In the genomic region with DNA sequence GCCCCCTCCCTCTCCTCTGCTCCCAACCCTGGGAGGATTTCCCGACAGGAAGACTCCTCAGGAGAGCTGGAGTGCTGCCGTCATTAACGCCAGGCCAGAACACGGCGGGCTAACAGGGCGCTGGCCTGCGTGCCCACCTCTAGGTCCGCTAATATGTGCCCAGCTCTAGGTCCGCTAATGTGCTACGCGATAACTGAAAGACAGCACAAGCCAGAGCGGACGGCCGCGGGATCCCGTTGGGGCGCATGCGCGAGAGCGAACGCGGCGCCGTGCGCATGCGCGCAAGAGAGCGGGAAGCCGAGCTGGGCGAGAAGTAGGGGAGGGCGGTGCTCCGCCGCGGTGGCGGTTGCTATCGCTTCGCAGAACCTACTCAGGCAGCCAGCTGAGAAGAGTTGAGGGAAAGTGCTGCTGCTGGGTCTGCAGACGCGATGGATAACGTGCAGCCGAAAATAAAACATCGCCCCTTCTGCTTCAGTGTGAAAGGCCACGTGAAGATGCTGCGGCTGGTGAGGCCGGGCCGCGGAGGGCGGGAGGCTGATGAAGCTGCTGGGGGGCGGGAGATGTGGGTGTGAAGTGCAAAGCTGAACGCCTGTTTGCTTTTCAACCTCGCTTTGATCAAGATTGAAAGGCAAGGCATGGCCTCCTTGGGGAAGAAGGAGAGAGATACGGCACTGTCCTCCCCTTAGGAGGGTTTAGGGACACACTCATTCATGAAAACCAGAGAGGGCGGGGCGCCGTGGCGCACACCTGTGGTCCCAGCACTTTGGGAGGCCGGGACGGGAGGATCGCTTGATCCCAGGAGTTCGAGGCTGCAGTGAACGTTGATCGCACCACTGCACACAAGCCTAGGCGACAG, we compare ENCODE assay signal across 8 cellular contexts. TPM values are rescaled to one million over a fixed set of nuclear protein-coding genes. Genes with fewer than 3 reads are reported as not detected.
DNase-seq lines count a peak whose midpoint lies in the region; ATAC-seq, FAIRE-seq and TF ChIP-seq lines count a peak whose summit lies in the region.

A gene with protein sequence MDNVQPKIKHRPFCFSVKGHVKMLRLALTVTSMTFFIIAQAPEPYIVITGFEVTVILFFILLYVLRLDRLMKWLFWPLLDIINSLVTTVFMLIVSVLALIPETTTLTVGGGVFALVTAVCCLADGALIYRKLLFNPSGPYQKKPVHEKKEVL (plus strand): TSS at position 289 of the 856 bp plus-strand sequence. CDS start 140 bp downstream, at position 429.

- H3K56ac ChIP-seq in H1 (replicated peaks; ENCODE audit: insufficient read length, low read depth, low read length), result no peak within 1 kb of the TSS
- peak within 1 kb of the TSS; percentile 95 for H3K56ac ChIP-seq in mesendoderm (ENCODE audit: low read length)

- no peaks in the 10 kb centered on the region for H4K20me1 ChIP-seq in H1 (replicated peaks in 1 of 2; ENCODE audit: control insufficient read depth in 1 of 2, insufficient read depth in 2 of 2, low read length in 2 of 2)

- peak within 1 kb of the TSS in 3 of 4 experiments; percentile 34 to 76 (median 56); a peak in 5 of 7 replicates for H3K9ac ChIP-seq in H1 (replicated peaks in 1 of 4; ENCODE audit: extremely low read depth in 1 of 4, low read depth in 3 of 4, low read length in 3 of 4)
- H3K9ac ChIP-seq in mesendoderm (ENCODE audit: low read length), result peak within 1 kb of the TSS; percentile 81

- CTCF ChIA-PET in H1 (lab: Charles Lee; ENCODE audit: partially characterized antibody), result interaction anchor here (0.8 to 4.2 kb wide), 11 partner anchors 9 to 146 kb away, joined by 3 to 22 read pairs (median 4); a partner anchor contains a TSS

- peak within 1 kb of the TSS; percentile 81 for H3K4ac ChIP-seq in H1 (replicated peaks; ENCODE audit: insufficient read length, low read depth, low read length)
- H3K4ac ChIP-seq in mesendoderm (ENCODE audit: low read depth, low read length), result no peak within 1 kb of the TSS

- peak within 1 kb of the TSS; percentile 93; the same call in 1 of the 2 replicates for H2BK20ac ChIP-seq in H1 (ENCODE audit: low read length)

- DNase-seq in CMK (ENCODE audit: low read depth), result peak; percentile 77
- peak; percentile 98 for DNase-seq in HTR-8/SVneo (ENCODE audit: insufficient read length, low spot score)
- peak; percentile 94 for DNase-seq in NOMO-1 treated with dmso at 0.1 percent for 144 hours (lab: John Stamatoyannopoulos, UW; ENCODE audit: unreplicated experiment)
- peak; percentile 82 to 92 (median 91) for DNase-seq in activated CD8-positive, alpha-beta memory T cell treated with anti-CD3 and anti-CD28 coated beads for 48 hours (ENCODE audit: low read depth in 2 of 3, low spot score in 2 of 3)
- peak; percentile 73 to 95 for DNase-seq in H1 (ENCODE audit: low read depth in 1 of 2, low spot score in 2 of 2)
- peak; percentile 90 for DNase-seq in mesendoderm
- peak; percentile 82 for DNase-seq in stimulated activated CD8-positive, alpha-beta memory T cell treated with anti-CD3 and anti-CD28 coated beads, Interleukin-12 subunit alpha, Interleukin-12 subunit beta, amount 100 ng/mL, for 24 hours (ENCODE audit: extremely low read depth)

- H2AFZ ChIP-seq in H1 (ENCODE audit: low read length), result peak within 1 kb of the TSS; percentile 93

- no peaks in the 10 kb centered on the region for H3K79me2 ChIP-seq in H1 (ENCODE audit: control insufficient read depth in 1 of 2, insufficient read depth in 2 of 2, low read length in 2 of 2)
- H3K79me2 ChIP-seq in mesendoderm (ENCODE audit: control insufficient read depth, insufficient read depth, low read length), result no peaks in the 10 kb centered on the region

- H2BK15ac ChIP-seq in H1 (ENCODE audit: low read length), result peak within 1 kb of the TSS; percentile 83; the same call in 1 of the 2 replicates
- no peak within 1 kb of the TSS for H2BK15ac ChIP-seq in mesendoderm (replicated peaks; ENCODE audit: low read depth)

- no peak within 1 kb of the TSS for H2BK120ac ChIP-seq in H1 (replicated peaks; ENCODE audit: low read depth, low read length)
- H2BK120ac ChIP-seq in mesendoderm (ENCODE audit: low read depth, low read length), result no peak within 1 kb of the TSS

- no peak for TF ChIP-seq EP300 in H1 (IDR thresholded peaks at IDR 0.05; ENCODE audit: borderline replicate concordance in 1 of 2, low read depth in 2 of 2, low read length in 2 of 2)

- H3K14ac ChIP-seq in H1 (ENCODE audit: insufficient read length), result no peak within 1 kb of the TSS

- H4K8ac ChIP-seq in H1 (ENCODE audit: extremely low read depth, insufficient read depth, low read length) (peak within 1 kb of the TSS; percentile 64; the same call in 1 of the 2 replicates), mesendoderm (ENCODE audit: low read depth, low read length) (peak within 1 kb of the TSS; percentile 66)

- peaks cover 0 to 4% of the 10 kb centered on the region in 2 experiments; a peak in 1 of 4 replicates for H3K9me3 ChIP-seq in H1 (ENCODE audit: insufficient read depth in 2 of 2, low read depth in 1 of 2, low read length in 1 of 2)

- peak within 1 kb of the TSS; percentile 32 for H4K5ac ChIP-seq in H1 (ENCODE audit: insufficient read length, low read depth, low read length)
- H4K5ac ChIP-seq in mesendoderm (ENCODE audit: low read length), result no peak within 1 kb of the TSS

- H2BK12ac ChIP-seq in H1 (ENCODE audit: low read depth, low read length), result peak within 1 kb of the TSS; percentile 95

- H3K23ac ChIP-seq in H1 (ENCODE audit: insufficient read length) (no peak within 1 kb of the TSS), mesendoderm (ENCODE audit: low read length) (no peak within 1 kb of the TSS)

- no peak for TF ChIP-seq CTCF in H1 (IDR thresholded peaks at IDR 0.05; ENCODE audit: control extremely low read depth in 1 of 3, insufficient read depth in 1 of 3, low read depth in 1 of 3, low read length in 3 of 3)

- H3K79me1 ChIP-seq in H1 (ENCODE audit: low read depth, low read length) (no peaks in the 10 kb centered on the region; the same call in 1 of the 2 replicates), mesendoderm (ENCODE audit: low read length) (no peaks in the 10 kb centered on the region)

- peak within 1 kb of the TSS; percentile 71 to 91 for H3K4me2 ChIP-seq in H1 (ENCODE audit: insufficient read depth in 1 of 2, low read depth in 2 of 2, low read length in 2 of 2)
- H3K4me2 ChIP-seq in mesendoderm (ENCODE audit: low read length), result peak within 1 kb of the TSS; percentile 77

- TF ChIP-seq RAD21 in H1 (IDR thresholded peaks at IDR 0.05 in 1 of 2, conservative IDR thresholded peaks at IDR 0.05 in 1 of 2; ENCODE audit: low read depth in 2 of 2, low read length in 2 of 2), result no peak

- FAIRE-seq in HTR-8/SVneo (lab: Jason Lieb, UNC) (peak; percentile 92), H1 (lab: Jason Lieb, UNC) (no peak)

- H3K4me1 ChIP-seq in H1 (replicated peaks in 1 of 4; ENCODE audit: control insufficient read depth in 3 of 4, insufficient read depth in 4 of 4, low read length in 3 of 4) (peaks cover 0 to 12% (median 9%) of the 10 kb centered on the region in 4 experiments; a peak in 5 of 7 replicates), mesendoderm (ENCODE audit: control insufficient read depth, low read depth, low read length) (no peaks in the 10 kb centered on the region)

- H2AK5ac ChIP-seq in H1 (ENCODE audit: low read depth, low read length), result no peak within 1 kb of the TSS
- H2AK5ac ChIP-seq in mesendoderm (ENCODE audit: low read length), result no peak within 1 kb of the TSS

- WGBS in H1 (ENCODE audit: extremely low coverage in 1 of 2, insufficient coverage in 1 of 2, insufficient read length in 1 of 2, insufficient replicate concordance in 2 of 2, low coverage in 1 of 2, low lambda C conversion rate in 2 of 2, missing lambda C conversion rate in 1 of 2), 2 experiments, result 28% methylated on average over 60 of the region's 63 CpGs; no CpG with 5 or more reads in 1 of the 2 experiments
- WGBS in mesendoderm (ENCODE audit: extremely low coverage, insufficient coverage, low lambda C conversion rate), result no CpG with 5 or more reads among the region's 63 CpGs

- H3K23me2 ChIP-seq in H1 (ENCODE audit: low read depth, low read length), result peaks cover 15% of the 10 kb centered on the region

- POLR2A ChIA-PET in H1 (lab: Charles Lee; ENCODE audit: partially characterized antibody), result interaction anchor here (0.7 to 2.4 kb wide), 9 partner anchors 10 to 151 kb away, joined by 3 to 6 read pairs (median 4); a partner anchor contains a TSS

- peak within 1 kb of the TSS; percentile 95 for H3K18ac ChIP-seq in H1 (ENCODE audit: extremely low read depth, low read length)
- peak within 1 kb of the TSS; percentile 12 for H3K18ac ChIP-seq in mesendoderm (ENCODE audit: low read length)

- H4K91ac ChIP-seq in H1 (replicated peaks; ENCODE audit: insufficient read length, low read length), result peak within 1 kb of the TSS; percentile 91

- H3K36me3 ChIP-seq in H1 (ENCODE audit: control insufficient read depth in 2 of 4, insufficient read depth in 4 of 4, low read length in 3 of 4) (no peaks in the 10 kb centered on the region), mesendoderm (ENCODE audit: control insufficient read depth, insufficient read depth, low read length) (no peaks in the 10 kb centered on the region)

- peak; percentile 55 for ATAC-seq in GM21367 (IDR thresholded peaks at IDR 0.05; ENCODE audit: unreplicated experiment)

- H3K27me3 ChIP-seq in H1 (replicated peaks in 1 of 4; ENCODE audit: control insufficient read depth in 3 of 4, extremely low read depth in 1 of 4, insufficient read depth in 3 of 4, low read length in 3 of 4) (peaks cover 0 to 21% (median 12%) of the 10 kb centered on the region in 4 experiments; a peak in 6 of 7 replicates), mesendoderm (ENCODE audit: insufficient read depth, low read length, poor library complexity) (no peaks in the 10 kb centered on the region)

- H2BK5ac ChIP-seq in H1 (ENCODE audit: low read depth, low read length), result no peak within 1 kb of the TSS; the same call in 1 of the 2 replicates
- no peak within 1 kb of the TSS for H2BK5ac ChIP-seq in mesendoderm (ENCODE audit: low read length)

- TF ChIP-seq POLR2A in H1 (IDR thresholded peaks at IDR 0.05; ENCODE audit: control extremely low read depth in 1 of 2, low read depth in 2 of 2, low read length in 2 of 2), result peak in 1 of 2 experiments; percentile 64; a peak in 2 of 3 replicates

- H3K4me3 ChIP-seq in H1 (ENCODE audit: extremely low read depth in 1 of 4, insufficient read depth in 2 of 4, low read depth in 3 of 4, low read length in 4 of 4) (peak within 1 kb of the TSS; percentile 32 to 59 (median 41)), mesendoderm (ENCODE audit: low read length) (peak within 1 kb of the TSS; percentile 36)

- peak within 1 kb of the TSS; percentile 33; the same call in 1 of the 2 replicates for H3K27ac ChIP-seq in H1 (ENCODE audit: low read depth, low read length)
- no peak within 1 kb of the TSS for H3K27ac ChIP-seq in mesendoderm (ENCODE audit: low read depth, low read length)

RNA-seq across cellular contexts. Expression of the gene that starts here (rescaled TPM):
- total RNA-seq in H1 (2021; fragmentation: NEBNext Ultra II Directional; extraction: Animal tissue kit (Norgen Biotek cat#: 25700)), result 18.9 and 21.1 TPM in 2 replicates
- polyA plus RNA-seq in H1 (2011; rRNA removed), result 61.2 and 63.5 TPM in 2 replicates
- polyA plus RNA-seq in H1 (2011; cell fraction: cytosol; rRNA removed), result 50.5 TPM
- 34.6 TPM for polyA plus RNA-seq in H1 (2011; cell fraction: nucleus; rRNA removed)
- 15.6 to 41.5 TPM (median 33.8 TPM) in 4 replicates for polyA plus RNA-seq in H1 (2012, experiment 1 of 2)
- polyA plus RNA-seq in H1 (2012, experiment 2 of 2), result 29.6 TPM
- 40.3 TPM for polyA plus RNA-seq in H1 (2013, experiment 1 of 2)
- polyA plus RNA-seq in H1 (2013, experiment 2 of 2), result 40.7 TPM
- 10.2 and 11.5 TPM in 2 replicates for polyA minus RNA-seq in H1 (2011; rRNA and poly(A)+ RNA removed)
- polyA minus RNA-seq in H1 (2011; cell fraction: cytosol; rRNA and poly(A)+ RNA removed), result 13.5 TPM
- 9.7 TPM for polyA minus RNA-seq in H1 (2011; cell fraction: nucleus; rRNA and poly(A)+ RNA removed)
- polyA plus RNA-seq in mesendoderm (2013, experiment 1 of 2), result 23.2 TPM
- 22.3 TPM for polyA plus RNA-seq in mesendoderm (2013, experiment 2 of 2)
